17 cellular contexts compared by ENCODE assay signal in genomic region chr5:178479261-178479660, GRCh38.
DNase-seq lines count a peak whose midpoint lies in the region; ATAC-seq and TF ChIP-seq lines count a peak whose summit lies in the region.
"Had no signal": no experiment of that assay in that cellular context is flagged by ENCODE, and none has a peak within 500 bp of the region (broad histone marks: within the 10 kb centered on the region; RNA-seq: fewer than 3 reads in every experiment).

No MANE protein-coding gene starts in this region.

- no peaks in the 10 kb centered on the region for H3K36me3 ChIP-seq in neutrophil

- peaks cover 60 to 64% of the 10 kb centered on the region in 2 experiments for H3K4me1 ChIP-seq in neutrophil (ENCODE audit: control insufficient read depth in 1 of 2, insufficient read depth in 1 of 2, low read depth in 1 of 2, low read length in 1 of 2)

- intact Hi-C loops in activated CD4-positive, alpha-beta T cell treated with anti-CD3 and anti-CD28 coated beads for 36 hours (cut with DNase I, micrococcal nuclease), result no loop called here

- DNase-seq in NB4 (ENCODE audit: low read depth), result peak; percentile 53
- peak; percentile 35 for DNase-seq in mesenteric fat pad (ENCODE audit: low spot score)
- no peak for DNase-seq in immature natural killer cell
- DNase-seq in activated CD4-positive, alpha-beta T cell treated with anti-CD3 and anti-CD28 coated beads for 36 hours, result no peak
- DNase-seq: Caco-2; CD4-positive, CD25-positive, alpha-beta regulatory T cell; CD8-positive, alpha-beta T cell; DMS79; EL; GDM1; GOT3; H7; HCEC 1CT had no signal

- peaks cover 0 to 12% (median 2%) of the 10 kb centered on the region in 3 donors for H3K27me3 Mint-ChIP-seq in immature natural killer cell (ENCODE audit: low read depth in 3 of 3)
- H3K27me3 Mint-ChIP-seq in activated CD4-positive, alpha-beta T cell treated with anti-CD3 and anti-CD28 coated beads for 36 hours, result no peaks in the 10 kb centered on the region
- H3K27me3 Mint-ChIP-seq: CD4-positive, CD25-positive, alpha-beta regulatory T cell had no signal

- no peaks in the 10 kb centered on the region for H3K9me3 ChIP-seq in neutrophil
- H3K9me3 ChIP-seq: Caco-2 had no signal

- ATAC-seq in GM19035 (IDR thresholded peaks at IDR 0.05; ENCODE audit: unreplicated experiment), result no peak
- no peak for ATAC-seq in activated CD4-positive, alpha-beta T cell treated with anti-CD3 and anti-CD28 coated beads for 36 hours
- ATAC-seq: CD8-positive, alpha-beta T cell; GM12878 had no signal

- CTCF ChIA-PET in activated CD4-positive, alpha-beta T cell treated with anti-CD3 and anti-CD28 coated beads for 36 hours (lab: Charles Lee), result no interaction called here

- no peak for TF ChIP-seq POLR2A in NB4 (IDR thresholded peaks at IDR 0.05; ENCODE audit: extremely low read depth, insufficient read length)

- no peaks in the 10 kb centered on the region for H3K9me3 Mint-ChIP-seq in immature natural killer cell
- H3K9me3 Mint-ChIP-seq in activated CD4-positive, alpha-beta T cell treated with anti-CD3 and anti-CD28 coated beads for 36 hours (ENCODE audit: low read depth), result no peaks in the 10 kb centered on the region
- H3K9me3 Mint-ChIP-seq: CD4-positive, CD25-positive, alpha-beta regulatory T cell; CD8-positive, alpha-beta T cell had no signal

- H3K36me3 Mint-ChIP-seq in immature natural killer cell, result no peaks in the 10 kb centered on the region
- no peaks in the 10 kb centered on the region for H3K36me3 Mint-ChIP-seq in activated CD4-positive, alpha-beta T cell treated with anti-CD3 and anti-CD28 coated beads for 36 hours (ENCODE audit: low read depth)
- H3K36me3 Mint-ChIP-seq: CD4-positive, CD25-positive, alpha-beta regulatory T cell; CD8-positive, alpha-beta T cell had no signal

- H3K4me3 ChIP-seq in NB4 (ENCODE audit: low read depth, low read length) (peak overlapping the region; percentile 8), neutrophil (ENCODE audit: low read depth in 1 of 2, low read length in 1 of 2) (no peak overlapping the region)
- H3K4me3 ChIP-seq: GM12878 had no signal

- peak overlapping the region; percentile 85 for H3K27ac ChIP-seq in neutrophil
- H3K27ac ChIP-seq: C4-2B had no signal

- H3K4me3 Mint-ChIP-seq in immature natural killer cell, result no peak overlapping the region
- no peak overlapping the region for H3K4me3 Mint-ChIP-seq in activated CD4-positive, alpha-beta T cell treated with anti-CD3 and anti-CD28 coated beads for 36 hours
- H3K4me3 Mint-ChIP-seq: CD4-positive, CD25-positive, alpha-beta regulatory T cell; CD8-positive, alpha-beta T cell had no signal

- POLR2A ChIA-PET in activated CD4-positive, alpha-beta T cell treated with anti-CD3 and anti-CD28 coated beads for 36 hours (lab: Charles Lee), result no interaction called here

- H3K4me1 Mint-ChIP-seq in immature natural killer cell, result peaks cover 0 to 2% of the 10 kb centered on the region in 2 donors
- H3K4me1 Mint-ChIP-seq in activated CD4-positive, alpha-beta T cell treated with anti-CD3 and anti-CD28 coated beads for 36 hours, result peaks cover 9% of the 10 kb centered on the region

- TF ChIP-seq CTCF in NB4 (IDR thresholded peaks at IDR 0.05; ENCODE audit: low read depth, low read length), result no peak
- TF ChIP-seq CTCF in neutrophil (IDR thresholded peaks at IDR 0.05), result no peak

- no peak overlapping the region for H3K27ac Mint-ChIP-seq in immature natural killer cell
- H3K27ac Mint-ChIP-seq in activated CD4-positive, alpha-beta T cell treated with anti-CD3 and anti-CD28 coated beads for 36 hours, result no peak overlapping the region
- H3K27ac Mint-ChIP-seq: CD4-positive, CD25-positive, alpha-beta regulatory T cell; CD8-positive, alpha-beta T cell had no signal

- H3K27me3 ChIP-seq in neutrophil, result no peaks in the 10 kb centered on the region

Comparison
In these comparisons a context has a peak if more than half of its experiments do, and no peak if none do; other contexts are left out.
1. DNase-seq: peak in NB4 (single experiment) and mesenteric fat pad (single experiment); none in immature natural killer cell (0 of 3) and activated CD4-positive, alpha-beta T cell treated with anti-CD3 and anti-CD28 coated beads for 36 hours (single experiment).